In genomic region chr1:80272495-80272894, GRCh38 we compare ENCODE assay signal across 1 cellular context.
TF ChIP-seq lines count a peak whose summit lies in the region.

No MANE protein-coding gene starts in this region.

TF ChIP-seq in GM23338, 12 proteins besides CTCF, POLR2A, EP300 and RAD21 (continued from another document):
- TF ChIP-seq, protein P1, sequence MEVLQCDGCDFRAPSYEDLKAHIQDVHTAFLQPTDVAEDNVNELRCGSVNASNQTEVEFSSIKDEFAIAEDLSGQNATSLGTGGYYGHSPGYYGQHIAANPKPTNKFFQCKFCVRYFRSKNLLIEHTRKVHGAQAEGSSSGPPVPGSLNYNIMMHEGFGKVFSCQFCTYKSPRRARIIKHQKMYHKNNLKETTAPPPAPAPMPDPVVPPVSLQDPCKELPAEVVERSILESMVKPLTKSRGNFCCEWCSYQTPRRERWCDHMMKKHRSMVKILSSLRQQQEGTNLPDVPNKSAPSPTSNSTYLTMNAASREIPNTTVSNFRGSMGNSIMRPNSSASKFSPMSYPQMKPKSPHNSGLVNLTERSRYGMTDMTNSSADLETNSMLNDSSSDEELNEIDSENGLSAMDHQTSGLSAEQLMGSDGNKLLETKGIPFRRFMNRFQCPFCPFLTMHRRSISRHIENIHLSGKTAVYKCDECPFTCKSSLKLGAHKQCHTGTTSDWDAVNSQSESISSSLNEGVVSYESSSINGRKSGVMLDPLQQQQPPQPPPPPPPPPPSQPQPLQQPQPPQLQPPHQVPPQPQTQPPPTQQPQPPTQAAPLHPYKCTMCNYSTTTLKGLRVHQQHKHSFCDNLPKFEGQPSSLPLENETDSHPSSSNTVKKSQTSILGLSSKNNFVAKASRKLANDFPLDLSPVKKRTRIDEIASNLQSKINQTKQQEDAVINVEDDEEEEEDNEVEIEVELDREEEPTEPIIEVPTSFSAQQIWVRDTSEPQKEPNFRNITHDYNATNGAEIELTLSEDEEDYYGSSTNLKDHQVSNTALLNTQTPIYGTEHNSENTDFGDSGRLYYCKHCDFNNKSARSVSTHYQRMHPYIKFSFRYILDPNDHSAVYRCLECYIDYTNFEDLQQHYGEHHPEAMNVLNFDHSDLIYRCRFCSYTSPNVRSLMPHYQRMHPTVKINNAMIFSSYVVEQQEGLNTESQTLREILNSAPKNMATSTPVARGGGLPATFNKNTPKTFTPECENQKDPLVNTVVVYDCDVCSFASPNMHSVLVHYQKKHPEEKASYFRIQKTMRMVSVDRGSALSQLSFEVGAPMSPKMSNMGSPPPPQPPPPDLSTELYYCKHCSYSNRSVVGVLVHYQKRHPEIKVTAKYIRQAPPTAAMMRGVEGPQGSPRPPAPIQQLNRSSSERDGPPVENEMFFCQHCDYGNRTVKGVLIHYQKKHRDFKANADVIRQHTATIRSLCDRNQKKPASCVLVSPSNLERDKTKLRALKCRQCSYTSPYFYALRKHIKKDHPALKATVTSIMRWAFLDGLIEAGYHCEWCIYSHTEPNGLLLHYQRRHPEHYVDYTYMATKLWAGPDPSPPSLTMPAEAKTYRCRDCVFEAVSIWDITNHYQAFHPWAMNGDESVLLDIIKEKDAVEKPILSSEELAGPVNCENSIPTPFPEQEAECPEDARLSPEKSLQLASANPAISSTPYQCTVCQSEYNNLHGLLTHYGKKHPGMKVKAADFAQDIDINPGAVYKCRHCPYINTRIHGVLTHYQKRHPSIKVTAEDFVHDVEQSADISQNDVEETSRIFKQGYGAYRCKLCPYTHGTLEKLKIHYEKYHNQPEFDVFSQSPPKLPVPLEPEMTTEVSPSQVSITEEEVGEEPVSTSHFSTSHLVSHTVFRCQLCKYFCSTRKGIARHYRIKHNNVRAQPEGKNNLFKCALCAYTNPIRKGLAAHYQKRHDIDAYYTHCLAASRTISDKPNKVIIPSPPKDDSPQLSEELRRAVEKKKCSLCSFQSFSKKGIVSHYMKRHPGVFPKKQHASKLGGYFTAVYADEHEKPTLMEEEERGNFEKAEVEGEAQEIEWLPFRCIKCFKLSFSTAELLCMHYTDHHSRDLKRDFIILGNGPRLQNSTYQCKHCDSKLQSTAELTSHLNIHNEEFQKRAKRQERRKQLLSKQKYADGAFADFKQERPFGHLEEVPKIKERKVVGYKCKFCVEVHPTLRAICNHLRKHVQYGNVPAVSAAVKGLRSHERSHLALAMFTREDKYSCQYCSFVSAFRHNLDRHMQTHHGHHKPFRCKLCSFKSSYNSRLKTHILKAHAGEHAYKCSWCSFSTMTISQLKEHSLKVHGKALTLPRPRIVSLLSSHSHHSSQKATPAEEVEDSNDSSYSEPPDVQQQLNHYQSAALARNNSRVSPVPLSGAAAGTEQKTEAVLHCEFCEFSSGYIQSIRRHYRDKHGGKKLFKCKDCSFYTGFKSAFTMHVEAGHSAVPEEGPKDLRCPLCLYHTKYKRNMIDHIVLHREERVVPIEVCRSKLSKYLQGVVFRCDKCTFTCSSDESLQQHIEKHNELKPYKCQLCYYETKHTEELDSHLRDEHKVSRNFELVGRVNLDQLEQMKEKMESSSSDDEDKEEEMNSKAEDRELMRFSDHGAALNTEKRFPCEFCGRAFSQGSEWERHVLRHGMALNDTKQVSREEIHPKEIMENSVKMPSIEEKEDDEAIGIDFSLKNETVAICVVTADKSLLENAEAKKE (CRISPR knock-in tag; IDR thresholded peaks at IDR 0.05), result no peak
- TF ChIP-seq ETS1 (IDR thresholded peaks at IDR 0.05) (no peak), ZNF331 (CRISPR knock-in tag; IDR thresholded peaks at IDR 0.05; ENCODE audit: low read depth) (no peak), EZH2 (IDR thresholded peaks at IDR 0.05; ENCODE audit: low read depth, unreplicated experiment) (no peak)
TF ChIP-seq in GM23338: peak in this region for 0.
